In genomic region chr2:124566518-124566970, GRCh38 we compare ENCODE assay signal across 20 cellular contexts.
A peak's percentile ranks its signal among the peaks of the same experiment; 100 is the strongest.
DNase-seq lines count a peak whose midpoint lies in the region; ATAC-seq and TF ChIP-seq lines count a peak whose summit lies in the region.
"Had no signal": no experiment of that assay in that cellular context is flagged by ENCODE, and none has a peak within 500 bp of the region (broad histone marks: within the 10 kb centered on the region; RNA-seq: fewer than 3 reads in every experiment).

No MANE protein-coding gene starts in this region.

- H3K27ac ChIP-seq in colonic mucosa = no peak overlapping the region
- H3K27ac ChIP-seq: ascending aorta; BLaER1 treated with 17β-estradiol and CSF1 and Interleukin-3, amounts not matched to agents 10 nM and 100 nM had no signal

- no peaks in the 10 kb centered on the region for H3K36me3 Mint-ChIP-seq in activated CD4-positive, alpha-beta T cell treated with anti-CD3 and anti-CD28 coated beads, Interleukin-2, amount 10 ng/mL, durations not matched to agents 7 days and 5 days (ENCODE audit: low read depth)
- H3K36me3 Mint-ChIP-seq: activated naive CD4-positive, alpha-beta T cell treated with anti-CD3 and anti-CD28 coated beads, Interleukin-2, amount 50 U/mL, for 24 hours; naive B cell had no signal

- peaks cover 3% of the 10 kb centered on the region for H3K9me3 Mint-ChIP-seq in activated CD4-positive, alpha-beta T cell treated with anti-CD3 and anti-CD28 coated beads, Interleukin-2, amount 10 ng/mL, durations not matched to agents 7 days and 5 days
- H3K9me3 Mint-ChIP-seq: activated naive CD4-positive, alpha-beta T cell treated with anti-CD3 and anti-CD28 coated beads, Interleukin-2, amount 50 U/mL, for 24 hours had no signal

- H3K27ac Mint-ChIP-seq in activated CD4-positive, alpha-beta T cell treated with anti-CD3 and anti-CD28 coated beads, Interleukin-2, amount 10 ng/mL, durations not matched to agents 7 days and 5 days = no peak overlapping the region
- H3K27ac Mint-ChIP-seq: activated naive CD4-positive, alpha-beta T cell treated with anti-CD3 and anti-CD28 coated beads, Interleukin-2, amount 50 U/mL, for 24 hours; naive B cell had no signal

- no peaks in the 10 kb centered on the region for H3K27me3 ChIP-seq in colonic mucosa
- H3K27me3 ChIP-seq: ascending aorta; BLaER1 treated with 17β-estradiol and CSF1 and Interleukin-3, amounts not matched to agents 10 nM and 100 nM had no signal

- no peak for ATAC-seq in left cardiac atrium
- ATAC-seq: esophagus mucosa had no signal

- H3K9ac ChIP-seq in colonic mucosa (ENCODE audit: low read depth in 2 of 2, low read length in 2 of 2) = no peak overlapping the region
- H3K9ac ChIP-seq: BLaER1 treated with 17β-estradiol and CSF1 and Interleukin-3, amounts not matched to agents 10 nM and 100 nM had no signal

- no peaks in the 10 kb centered on the region for H3K9me3 ChIP-seq in colonic mucosa
- H3K9me3 ChIP-seq: ascending aorta; BLaER1 treated with 17β-estradiol and CSF1 and Interleukin-3, amounts not matched to agents 10 nM and 100 nM had no signal

- intact Hi-C loops in colonic mucosa (cut with DNase I) = loop anchor here (10.0 kb wide), 1 partner anchor 238 kb away; no protein-coding TSS in a partner anchor
- intact Hi-C loops in left cardiac atrium (cut with DNase I) = no loop called here

- no peak for TF ChIP-seq CTCF in colonic mucosa (IDR thresholded peaks at IDR 0.05)

- no peaks in the 10 kb centered on the region for H3K4me1 Mint-ChIP-seq in activated CD4-positive, alpha-beta T cell treated with anti-CD3 and anti-CD28 coated beads, Interleukin-2, amount 10 ng/mL, durations not matched to agents 7 days and 5 days
- H3K4me1 Mint-ChIP-seq: activated naive CD4-positive, alpha-beta T cell treated with anti-CD3 and anti-CD28 coated beads, Interleukin-2, amount 50 U/mL, for 24 hours; naive B cell had no signal

- no peaks in the 10 kb centered on the region for H3K27me3 Mint-ChIP-seq in activated CD4-positive, alpha-beta T cell treated with anti-CD3 and anti-CD28 coated beads, Interleukin-2, amount 10 ng/mL, durations not matched to agents 7 days and 5 days
- H3K27me3 Mint-ChIP-seq: activated naive CD4-positive, alpha-beta T cell treated with anti-CD3 and anti-CD28 coated beads, Interleukin-2, amount 50 U/mL, for 24 hours; naive B cell had no signal

- POLR2A ChIA-PET in activated CD4-positive, alpha-beta T cell treated with anti-CD3 and anti-CD28 coated beads, Interleukin-2, amount 10 ng/mL, durations not matched to agents 7 days and 5 days (lab: Charles Lee) = no interaction called here

- H3K4me3 ChIP-seq in colonic mucosa = no peak overlapping the region
- H3K4me3 ChIP-seq: ascending aorta; BLaER1 treated with 17β-estradiol and CSF1 and Interleukin-3, amounts not matched to agents 10 nM and 100 nM had no signal

- H3K36me3 ChIP-seq in colonic mucosa = no peaks in the 10 kb centered on the region
- H3K36me3 ChIP-seq: ascending aorta; BLaER1 treated with 17β-estradiol and CSF1 and Interleukin-3, amounts not matched to agents 10 nM and 100 nM had no signal

- H3K4me3 Mint-ChIP-seq in activated CD4-positive, alpha-beta T cell treated with anti-CD3 and anti-CD28 coated beads, Interleukin-2, amount 10 ng/mL, durations not matched to agents 7 days and 5 days = no peak overlapping the region
- H3K4me3 Mint-ChIP-seq: activated naive CD4-positive, alpha-beta T cell treated with anti-CD3 and anti-CD28 coated beads, Interleukin-2, amount 50 U/mL, for 24 hours; naive B cell had no signal

- DNase-seq in NCI-H510A treated with DMSO at 0.1 percent for 48 hours (lab: John Stamatoyannopoulos, UW) = peak; percentile 22
- no peak for DNase-seq in NCI-H510A (lab: John Stamatoyannopoulos, UW)
- peak; percentile 81 for DNase-seq in NCI-H2196 (lab: John Stamatoyannopoulos, UW; ENCODE audit: unreplicated experiment)
- DNase-seq in colonic mucosa = peak; percentile 48
- no peak for DNase-seq in T1000 (lab: John Stamatoyannopoulos, UW)
- no peak for DNase-seq in left cardiac atrium
- no peak for DNase-seq in dedifferentiated amniotic fluid mesenchymal stem cell (ENCODE audit: extremely low spot score)
- no peak for DNase-seq in activated CD4-positive, alpha-beta T cell treated with anti-CD3 and anti-CD28 coated beads, Interleukin-2, amount 10 ng/mL, durations not matched to agents 7 days and 5 days
- DNase-seq: activated CD4-positive, alpha-beta T cell treated with anti-CD3 and anti-CD28 coated beads for 4 hours; cerebellar nuclear complex; effector CD8-positive, alpha-beta T cell; hypothalamus; islet precursor cell; mesenchymal stem cell; naive B cell; stimulated activated CD8-positive, alpha-beta memory T cell treated with anti-CD3 and anti-CD28 coated beads, Interleukin-4, amount 100 ng/mL, for 48 hours had no signal

- CTCF ChIA-PET in activated CD4-positive, alpha-beta T cell treated with anti-CD3 and anti-CD28 coated beads, Interleukin-2, amount 10 ng/mL, durations not matched to agents 7 days and 5 days (lab: Charles Lee) = no interaction called here

- H3K4me1 ChIP-seq in colonic mucosa = no peaks in the 10 kb centered on the region
- H3K4me1 ChIP-seq: ascending aorta; BLaER1 treated with 17β-estradiol and CSF1 and Interleukin-3, amounts not matched to agents 10 nM and 100 nM had no signal

Comparison
In these comparisons a context has a peak if more than half of its experiments do, and no peak if none do; other contexts are left out.
1. DNase-seq: peak in NCI-H510A treated with DMSO at 0.1 percent for 48 hours (single experiment), NCI-H2196 (single experiment) and colonic mucosa (single experiment); none in NCI-H510A (single experiment), T1000 (single experiment), left cardiac atrium (single experiment), dedifferentiated amniotic fluid mesenchymal stem cell (single experiment) and activated CD4-positive, alpha-beta T cell treated with anti-CD3 and anti-CD28 coated beads, Interleukin-2, amount 10 ng/mL, durations not matched to agents 7 days and 5 days (single experiment).